In genomic region chr9:111525056-111525977, GRCh38 we compare ENCODE assay signal across 8 cellular contexts. TPM values are rescaled to one million over a fixed set of nuclear protein-coding genes. Genes with fewer than 3 reads are reported as not detected.
A peak's percentile ranks its signal among the peaks of the same experiment; 100 is the strongest.
DNase-seq lines count a peak whose midpoint lies in the region; ATAC-seq and TF ChIP-seq lines count a peak whose summit lies in the region.

Gene ZNF483 (plus strand): TSS chr9:111525179. CDS start chr9:111527396, 2,217 bp downstream.

- H3K9me3 ChIP-seq in MM.1S (replicated peaks; ENCODE audit: insufficient read depth, low read length): no peaks in the 10 kb centered on the region

- peaks cover 7% of the 10 kb centered on the region for H3K9me3 Mint-ChIP-seq in activated CD4-positive, alpha-beta memory T cell treated with anti-CD3 and anti-CD28 coated beads, Interleukin-2, amount 10 ng/mL, durations not matched to agents 7 days and 5 days

- no peak within 1 kb of the TSS for H3K9ac ChIP-seq in MM.1S (ENCODE audit: low read length)

- H3K4me1 ChIP-seq in MM.1S (ENCODE audit: low read length): no peaks in the 10 kb centered on the region

- H3K27me3 ChIP-seq in MM.1S (replicated peaks; ENCODE audit: insufficient read depth, low read length): no peaks in the 10 kb centered on the region

- peak within 1 kb of the TSS; percentile 73 for H3K27ac Mint-ChIP-seq in activated CD4-positive, alpha-beta memory T cell treated with anti-CD3 and anti-CD28 coated beads, Interleukin-2, amount 10 ng/mL, durations not matched to agents 7 days and 5 days

- ATAC-seq in GM21576 (IDR thresholded peaks at IDR 0.05; ENCODE audit: unreplicated experiment): peak; percentile 59

- H3K79me2 ChIP-seq in MM.1S (ENCODE audit: low read length): no peaks in the 10 kb centered on the region

- H3K36me3 Mint-ChIP-seq in activated CD4-positive, alpha-beta memory T cell treated with anti-CD3 and anti-CD28 coated beads, Interleukin-2, amount 10 ng/mL, durations not matched to agents 7 days and 5 days (ENCODE audit: low read depth): peaks cover 34% of the 10 kb centered on the region

- DNase-seq in AG04449 (ENCODE audit: low read depth, low spot score): no peak
- peak; percentile 64 for DNase-seq in NCI-H226
- peak; percentile 68 for DNase-seq in activated CD4-positive, alpha-beta memory T cell treated with anti-CD3 and anti-CD28 coated beads, Interleukin-2, amount 10 ng/mL, durations not matched to agents 7 days and 5 days
- DNase-seq in dermis blood vessel endothelial cell: peak; percentile 84
- DNase-seq in left kidney (ENCODE audit: low read depth, low spot score): peak; percentile 96
- peak; percentile 79 for DNase-seq in stimulated activated CD4-positive, alpha-beta T cell treated with anti-CD3 and anti-CD28 coated beads, Interleukin-15, amount 100 ng/mL, for 24 hours
- no peak for DNase-seq in MM.1S

- H3K4me1 Mint-ChIP-seq in activated CD4-positive, alpha-beta memory T cell treated with anti-CD3 and anti-CD28 coated beads, Interleukin-2, amount 10 ng/mL, durations not matched to agents 7 days and 5 days: peaks cover 30% of the 10 kb centered on the region

- H3K27me3 Mint-ChIP-seq in activated CD4-positive, alpha-beta memory T cell treated with anti-CD3 and anti-CD28 coated beads, Interleukin-2, amount 10 ng/mL, durations not matched to agents 7 days and 5 days: peaks cover 3% of the 10 kb centered on the region

- H3K36me3 ChIP-seq in MM.1S (replicated peaks; ENCODE audit: insufficient read depth, low read length): no peaks in the 10 kb centered on the region

- H3F3A ChIP-seq in MM.1S (ENCODE audit: insufficient read depth, low read length): no peaks in the 10 kb centered on the region

- no peak within 1 kb of the TSS for H3K27ac ChIP-seq in MM.1S (ENCODE audit: low read length)

- H3K4me3 ChIP-seq in AG04449 (ENCODE audit: low read depth, low read length) (peak within 1 kb of the TSS; percentile 79), MM.1S (ENCODE audit: low read length) (no peak within 1 kb of the TSS; the same call in 1 of the 2 replicates)

- peak within 1 kb of the TSS; percentile 88 for H3K4me3 Mint-ChIP-seq in activated CD4-positive, alpha-beta memory T cell treated with anti-CD3 and anti-CD28 coated beads, Interleukin-2, amount 10 ng/mL, durations not matched to agents 7 days and 5 days

- CTCF ChIA-PET in AG04449 (lab: Yijun Ruan, JAX): no interaction called here
- CTCF ChIA-PET in activated CD4-positive, alpha-beta memory T cell treated with anti-CD3 and anti-CD28 coated beads, Interleukin-2, amount 10 ng/mL, durations not matched to agents 7 days and 5 days (lab: Charles Lee): no interaction called here

- H3K4me2 ChIP-seq in MM.1S (ENCODE audit: low read depth, low read length): no peak within 1 kb of the TSS

- H3K9me2 ChIP-seq in MM.1S (replicated peaks; ENCODE audit: insufficient read depth, low read length): no peaks in the 10 kb centered on the region

- POLR2A ChIA-PET in AG04449 (lab: Yijun Ruan, JAX): no interaction called here
- POLR2A ChIA-PET in activated CD4-positive, alpha-beta memory T cell treated with anti-CD3 and anti-CD28 coated beads, Interleukin-2, amount 10 ng/mL, durations not matched to agents 7 days and 5 days (lab: Charles Lee): interaction anchor here (0.8 to 2.6 kb wide), 3 partner anchors 9 to 67 kb away, joined by 3 to 14 read pairs (median 3); partner anchors contain the start of gene ECPAS

- no peaks in the 10 kb centered on the region for H4K20me1 ChIP-seq in MM.1S (ENCODE audit: insufficient read depth, low read length)

- H2AFZ ChIP-seq in MM.1S (ENCODE audit: low read length): no peak within 1 kb of the TSS

- TF ChIP-seq CTCF in AG04449 (IDR thresholded peaks at IDR 0.05; ENCODE audit: insufficient read depth, low read length, missing control alignments) (no peak), MM.1S (IDR thresholded peaks at IDR 0.05; ENCODE audit: low read length) (no peak)

RNA-seq across cellular contexts. Expression of gene ZNF483, which starts in this region (rescaled TPM):
- 1 to 10 TPM; 5.9 to 6.0 TPM for total RNA-seq in activated CD4-positive, alpha-beta memory T cell treated with anti-CD3 and anti-CD28 coated beads, Interleukin-2, amount 10 ng/mL, durations not matched to agents 7 days and 5 days
- total RNA-seq in dermis blood vessel endothelial cell: 1.8 and 3.2 TPM in 2 replicates

Comparison
In these comparisons a context has a peak if more than half of its experiments do, and no peak if none do; other contexts are left out.
1. DNase-seq: peak in NCI-H226 (single experiment), activated CD4-positive, alpha-beta memory T cell treated with anti-CD3 and anti-CD28 coated beads, Interleukin-2, amount 10 ng/mL, durations not matched to agents 7 days and 5 days (single experiment), dermis blood vessel endothelial cell (single experiment), left kidney (single experiment) and stimulated activated CD4-positive, alpha-beta T cell treated with anti-CD3 and anti-CD28 coated beads, Interleukin-15, amount 100 ng/mL, for 24 hours (single experiment); none in AG04449 (single experiment) and MM.1S (single experiment).